Comparison of ENCODE assay signal across 8 cellular contexts in genomic region chr19:35006007-35006341, GRCh38. TPM values are rescaled to one million over a fixed set of nuclear protein-coding genes. Genes with fewer than 3 reads are reported as not detected.
DNase-seq lines count a peak whose midpoint lies in the region; ATAC-seq and TF ChIP-seq lines count a peak whose summit lies in the region.
"Not testable (repeated sequence)": the region's sequence is repeated elsewhere in the genome, so short reads cannot be mapped to it uniquely, and the experiment has no call there.
"Had no signal": no experiment of that assay in that cellular context is flagged by ENCODE, and none has a peak within 500 bp of the region (broad histone marks: within the 10 kb centered on the region; RNA-seq: fewer than 3 reads in every experiment).

No MANE protein-coding gene starts in this region.

- intact Hi-C loops in esophagus squamous epithelium (cut with DNase I) = not testable (repeated sequence)
- intact Hi-C loops in naive thymus-derived CD4-positive, alpha-beta T cell (cut with micrococcal nuclease) = loop anchor here in 1 of 2 donors (10.0 kb wide), 1 partner anchor 271 kb away; the partner anchor contains the start of gene ZNF181

- not testable (repeated sequence) for TF ChIP-seq POLR2A in esophagus squamous epithelium (IDR thresholded peaks at IDR 0.05)

- H3K4me3 Mint-ChIP-seq in CD4-positive, CD25-positive, alpha-beta regulatory T cell = peak overlapping the region in 2 of 4 donors; percentile 51 to 64
- not testable (repeated sequence) for H3K4me3 Mint-ChIP-seq in activated naive CD8-positive, alpha-beta T cell treated with anti-CD3 and anti-CD28 coated beads for 36 hours; naive thymus-derived CD4-positive, alpha-beta T cell; stimulated activated effector memory CD8-positive, alpha-beta T cell treated with anti-CD3 and anti-CD28 coated beads, Interleukin-12 subunit alpha, Interleukin-12 subunit beta, amount 100 ng/mL, for 72 hours

- not testable (repeated sequence) for H3K27me3 Mint-ChIP-seq in CD4-positive, CD25-positive, alpha-beta regulatory T cell; activated naive CD8-positive, alpha-beta T cell treated with anti-CD3 and anti-CD28 coated beads for 36 hours; naive thymus-derived CD4-positive, alpha-beta T cell

- H3K27ac ChIP-seq in CD4-positive, CD25-positive, alpha-beta regulatory T cell (ENCODE audit: insufficient read depth, low read length, poor library complexity, severe bottlenecking); naive thymus-derived CD4-positive, alpha-beta T cell (ENCODE audit: low read depth, low read length): not testable (repeated sequence)
- H3K27ac ChIP-seq in RWPE2 (ENCODE audit: poor library complexity, severe bottlenecking) (peak overlapping the region; percentile 46), esophagus squamous epithelium (peak overlapping the region in 3 of 4 donors; percentile 39 to 64 (median 58))

- DNase-seq in CD4-positive, CD25-positive, alpha-beta regulatory T cell; RWPE2 (ENCODE audit: low spot score); activated naive CD8-positive, alpha-beta T cell treated with anti-CD3 and anti-CD28 coated beads for 36 hours; esophagus squamous epithelium (lab: John Stamatoyannopoulos, UW); naive thymus-derived CD4-positive, alpha-beta T cell; stimulated activated effector memory CD8-positive, alpha-beta T cell treated with anti-CD3 and anti-CD28 coated beads, Interleukin-12 subunit alpha, Interleukin-12 subunit beta, amount 100 ng/mL, for 72 hours (ENCODE audit: low spot score in 2 of 2): not testable (repeated sequence)

- not testable (repeated sequence) for H3K27me3 ChIP-seq in CD4-positive, CD25-positive, alpha-beta regulatory T cell (ENCODE audit: control insufficient read depth, insufficient read depth, low read length); RWPE2 (ENCODE audit: insufficient read depth, poor library complexity, severe bottlenecking); esophagus squamous epithelium; naive thymus-derived CD4-positive, alpha-beta T cell (ENCODE audit: control insufficient read depth in 2 of 2, insufficient read depth in 2 of 2, low read length in 2 of 2)

- WGBS in esophagus squamous epithelium, 2 donors = 88 to 92% methylated on average over 6 of the region's 6 CpGs

- H3K36me3 Mint-ChIP-seq in CD4-positive, CD25-positive, alpha-beta regulatory T cell = peaks cover 29% of the 10 kb centered on the region
- peaks cover 49% of the 10 kb centered on the region for H3K36me3 Mint-ChIP-seq in activated naive CD8-positive, alpha-beta T cell treated with anti-CD3 and anti-CD28 coated beads for 36 hours
- peaks cover 9 to 36% (median 23%) of the 10 kb centered on the region in 5 donors for H3K36me3 Mint-ChIP-seq in naive thymus-derived CD4-positive, alpha-beta T cell
- H3K36me3 Mint-ChIP-seq in stimulated activated effector memory CD8-positive, alpha-beta T cell treated with anti-CD3 and anti-CD28 coated beads, Interleukin-12 subunit alpha, Interleukin-12 subunit beta, amount 100 ng/mL, for 72 hours = peaks cover 89% of the 10 kb centered on the region

- H3K36me3 ChIP-seq in CD4-positive, CD25-positive, alpha-beta regulatory T cell (ENCODE audit: control insufficient read depth, insufficient read depth, low read length) = peaks cover 34% of the 10 kb centered on the region
- H3K36me3 ChIP-seq in RWPE2 (ENCODE audit: low read depth) (peaks cover 43% of the 10 kb centered on the region), esophagus squamous epithelium (peaks cover 4 to 30% (median 18%) of the 10 kb centered on the region in 3 donors)
- peaks cover 0 to 57% (median 12%) of the 10 kb centered on the region in 3 experiments for H3K36me3 ChIP-seq in naive thymus-derived CD4-positive, alpha-beta T cell (ENCODE audit: control insufficient read depth in 2 of 3, insufficient read depth in 3 of 3, low read length in 3 of 3)

- H3K4me1 Mint-ChIP-seq in CD4-positive, CD25-positive, alpha-beta regulatory T cell = peaks cover 0 to 72% (median 41%) of the 10 kb centered on the region in 4 donors
- peaks cover 44% of the 10 kb centered on the region for H3K4me1 Mint-ChIP-seq in activated naive CD8-positive, alpha-beta T cell treated with anti-CD3 and anti-CD28 coated beads for 36 hours
- peaks cover 42 to 75% (median 64%) of the 10 kb centered on the region in 7 donors for H3K4me1 Mint-ChIP-seq in naive thymus-derived CD4-positive, alpha-beta T cell
- H3K4me1 Mint-ChIP-seq in stimulated activated effector memory CD8-positive, alpha-beta T cell treated with anti-CD3 and anti-CD28 coated beads, Interleukin-12 subunit alpha, Interleukin-12 subunit beta, amount 100 ng/mL, for 72 hours = peaks cover 74% of the 10 kb centered on the region

- not testable (repeated sequence) for H3K4me3 ChIP-seq in CD4-positive, CD25-positive, alpha-beta regulatory T cell (ENCODE audit: low read depth, low read length); RWPE2 (ENCODE audit: severe bottlenecking); esophagus squamous epithelium; naive thymus-derived CD4-positive, alpha-beta T cell (ENCODE audit: low read length)

- CTCF ChIA-PET in naive thymus-derived CD4-positive, alpha-beta T cell (lab: Charles Lee) = interaction anchor here (1.0 to 1.4 kb wide), 3 partner anchors 33 to 167 kb away, joined by 3 to 8 read pairs (median 4); no protein-coding TSS in a partner anchor

- POLR2A ChIA-PET in naive thymus-derived CD4-positive, alpha-beta T cell (lab: Charles Lee) = interaction anchor here (0.8 to 3.3 kb wide), 9 partner anchors 8 to 39 kb away, joined by 3 to 16 read pairs (median 3); no protein-coding TSS in a partner anchor

- not testable (repeated sequence) for ATAC-seq in CD4-positive, CD25-positive, alpha-beta regulatory T cell (ENCODE audit: low read depth in 2 of 2); RWPE2 (ENCODE audit: low read depth); naive thymus-derived CD4-positive, alpha-beta T cell; stimulated activated effector memory CD8-positive, alpha-beta T cell treated with anti-CD3 and anti-CD28 coated beads, Interleukin-12 subunit alpha, Interleukin-12 subunit beta, amount 100 ng/mL, for 72 hours

- not testable (repeated sequence) for H3K9me3 Mint-ChIP-seq in CD4-positive, CD25-positive, alpha-beta regulatory T cell; activated naive CD8-positive, alpha-beta T cell treated with anti-CD3 and anti-CD28 coated beads for 36 hours; naive thymus-derived CD4-positive, alpha-beta T cell; stimulated activated effector memory CD8-positive, alpha-beta T cell treated with anti-CD3 and anti-CD28 coated beads, Interleukin-12 subunit alpha, Interleukin-12 subunit beta, amount 100 ng/mL, for 72 hours

- peak overlapping the region in 2 of 3 donors; percentile 73 to 90 for H3K27ac Mint-ChIP-seq in CD4-positive, CD25-positive, alpha-beta regulatory T cell
- peak overlapping the region; percentile 12 for H3K27ac Mint-ChIP-seq in activated naive CD8-positive, alpha-beta T cell treated with anti-CD3 and anti-CD28 coated beads for 36 hours
- H3K27ac Mint-ChIP-seq in naive thymus-derived CD4-positive, alpha-beta T cell = peak overlapping the region in 8 of 9 donors; percentile 29 to 90 (median 68)
- H3K27ac Mint-ChIP-seq in stimulated activated effector memory CD8-positive, alpha-beta T cell treated with anti-CD3 and anti-CD28 coated beads, Interleukin-12 subunit alpha, Interleukin-12 subunit beta, amount 100 ng/mL, for 72 hours = peak overlapping the region; percentile 61

- H3K9me3 ChIP-seq in CD4-positive, CD25-positive, alpha-beta regulatory T cell (ENCODE audit: control insufficient read depth in 2 of 2, low read length in 2 of 2); RWPE2 (ENCODE audit: severe bottlenecking); esophagus squamous epithelium; naive thymus-derived CD4-positive, alpha-beta T cell (ENCODE audit: control insufficient read depth in 2 of 3, low read length in 3 of 3): not testable (repeated sequence)

- H3K4me1 ChIP-seq in CD4-positive, CD25-positive, alpha-beta regulatory T cell (ENCODE audit: control insufficient read depth, insufficient read depth, low read length, poor library complexity, severe bottlenecking) = peaks cover 41% of the 10 kb centered on the region
- H3K4me1 ChIP-seq in RWPE2 (ENCODE audit: insufficient read depth, poor library complexity, severe bottlenecking) = not testable (repeated sequence)
- H3K4me1 ChIP-seq in esophagus squamous epithelium = peaks cover 0 to 76% (median 30%) of the 10 kb centered on the region in 3 donors
- peaks cover 34 to 37% of the 10 kb centered on the region in 2 donors for H3K4me1 ChIP-seq in naive thymus-derived CD4-positive, alpha-beta T cell (ENCODE audit: control insufficient read depth in 2 of 2, insufficient read depth in 2 of 2, low read length in 2 of 2)

- TF ChIP-seq CTCF in RWPE2 (IDR thresholded peaks at IDR 0.05; ENCODE audit: poor library complexity, severe bottlenecking); esophagus squamous epithelium (IDR thresholded peaks at IDR 0.05): not testable (repeated sequence)

RNA-seq across cellular contexts. Expression of gene GRAMD1A, which starts 5.9 kb away (rescaled TPM):
- total RNA-seq in CD4-positive, CD25-positive, alpha-beta regulatory T cell = 179 TPM
- polyA plus RNA-seq in CD4-positive, CD25-positive, alpha-beta regulatory T cell = 10 to 100 TPM; 25.7 to 39.4 (median 32.1) TPM
- total RNA-seq in activated naive CD8-positive, alpha-beta T cell treated with anti-CD3 and anti-CD28 coated beads for 36 hours = 100 to 1,000 TPM; 135 to 140 TPM
- 10 to 100 TPM in 2 of 4 donors, 1 to 10 TPM in 2; 4.6 to 23.3 (median 8.8) TPM for total RNA-seq in esophagus squamous epithelium
- 100 to 1,000 TPM in 4 of 5 experiments, 10 to 100 TPM in 1; 90.1 to 286 (median 253) TPM for total RNA-seq in naive thymus-derived CD4-positive, alpha-beta T cell
- polyA plus RNA-seq in naive thymus-derived CD4-positive, alpha-beta T cell = 10 to 100 TPM; 33.6 to 74.9 TPM

RNA-seq across cellular contexts. Expression of gene SCN1B, which starts 24.3 kb away (rescaled TPM):
- total RNA-seq in CD4-positive, CD25-positive, alpha-beta regulatory T cell = 2.0 TPM
- polyA plus RNA-seq in CD4-positive, CD25-positive, alpha-beta regulatory T cell = under 1 TPM in 3 of 4 donors, not detected in 1; 0.08 to 0.23 (median 0.11) TPM
- total RNA-seq in activated naive CD8-positive, alpha-beta T cell treated with anti-CD3 and anti-CD28 coated beads for 36 hours = under 1 TPM; 0.45 to 0.98 TPM
- total RNA-seq in esophagus squamous epithelium = 1 to 10 TPM in 2 of 4 donors, under 1 TPM in 1, not detected in 1; 0.26 to 5.9 (median 1.2) TPM
- 1 to 10 TPM in 4 of 5 experiments, under 1 TPM in 1; 0.48 to 1.9 (median 1.8) TPM for total RNA-seq in naive thymus-derived CD4-positive, alpha-beta T cell
- under 1 TPM in 1 of 2 donors, not detected in 1; 0.23 TPM for polyA plus RNA-seq in naive thymus-derived CD4-positive, alpha-beta T cell

RNA-seq across cellular contexts. Expression of gene HPN, which starts 35.5 kb away (rescaled TPM):
- not detected for total RNA-seq in CD4-positive, CD25-positive, alpha-beta regulatory T cell
- polyA plus RNA-seq in CD4-positive, CD25-positive, alpha-beta regulatory T cell = under 1 TPM in 2 of 4 donors, not detected in 2; 0.54 to 0.70 TPM
- under 1 TPM in 1 of 2 experiments, not detected in 1; 0.31 TPM for total RNA-seq in activated naive CD8-positive, alpha-beta T cell treated with anti-CD3 and anti-CD28 coated beads for 36 hours
- under 1 TPM in 2 of 4 donors, not detected in 2; 0.19 to 0.47 TPM for total RNA-seq in esophagus squamous epithelium
- total RNA-seq in naive thymus-derived CD4-positive, alpha-beta T cell = not detected
- not detected for polyA plus RNA-seq in naive thymus-derived CD4-positive, alpha-beta T cell
- total RNA-seq: activated CD4-positive, alpha-beta memory T cell treated with anti-CD3 and anti-CD28 coated beads, Interleukin-2, amount 10 ng/mL, durations not matched to agents 7 days and 5 days; pulmonary artery endothelial cell had no signal

RNA-seq across cellular contexts. Expression of gene ZNF792, which starts 41.9 kb away (rescaled TPM):
- 16.2 TPM for total RNA-seq in CD4-positive, CD25-positive, alpha-beta regulatory T cell
- 10 to 100 TPM; 15.5 to 24.7 (median 19.9) TPM for polyA plus RNA-seq in CD4-positive, CD25-positive, alpha-beta regulatory T cell
- total RNA-seq in activated naive CD8-positive, alpha-beta T cell treated with anti-CD3 and anti-CD28 coated beads for 36 hours = 1 to 10 TPM; 3.4 to 4.6 TPM
- 1 to 10 TPM; 1.0 to 4.6 (median 2.7) TPM for total RNA-seq in esophagus squamous epithelium
- total RNA-seq in naive thymus-derived CD4-positive, alpha-beta T cell = 10 to 100 TPM; 11.0 to 33.9 (median 14.7) TPM
- polyA plus RNA-seq in naive thymus-derived CD4-positive, alpha-beta T cell = 10 to 100 TPM; 18.3 to 23.5 TPM

Comparison
In these comparisons a context has a peak if more than half of its experiments do, and no peak if none do; other contexts are left out.
1. H3K27ac Mint-ChIP-seq: peak in every context shown above with its lines; median percentile 82 in CD4-positive, CD25-positive, alpha-beta regulatory T cell; 68 in naive thymus-derived CD4-positive, alpha-beta T cell; 61 in stimulated activated effector memory CD8-positive, alpha-beta T cell treated with anti-CD3 and anti-CD28 coated beads, Interleukin-12 subunit alpha, Interleukin-12 subunit beta, amount 100 ng/mL, for 72 hours; 12 in activated naive CD8-positive, alpha-beta T cell treated with anti-CD3 and anti-CD28 coated beads for 36 hours.